In the genomic region with DNA sequence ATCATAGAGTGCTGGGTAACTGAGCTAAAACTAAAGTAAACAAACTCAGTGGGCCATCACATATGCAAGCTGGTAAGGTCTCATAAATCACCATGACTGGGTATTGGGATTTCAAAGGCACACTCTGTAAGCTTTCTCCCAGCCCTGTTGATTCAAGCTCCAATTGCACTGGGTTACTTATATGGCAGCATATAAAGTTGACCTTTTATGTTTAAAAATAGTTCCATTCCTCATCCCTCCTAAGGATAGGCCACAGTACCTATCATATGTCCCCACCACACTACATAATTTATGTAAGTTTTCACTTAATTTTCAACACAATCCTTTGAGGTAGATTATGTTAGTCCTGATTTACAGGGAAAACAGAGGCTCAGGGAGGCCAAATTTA, we compare ENCODE assay signal across 11 cellular contexts.
A peak's percentile ranks its signal among the peaks of the same experiment; 100 is the strongest.
DNase-seq lines count a peak whose midpoint lies in the region; ATAC-seq and TF ChIP-seq lines count a peak whose summit lies in the region.
"Had no signal": no experiment of that assay in that cellular context is flagged by ENCODE, and none has a peak within 500 bp of the region (broad histone marks: within the 10 kb centered on the region; RNA-seq: fewer than 3 reads in every experiment).

No MANE protein-coding gene starts in this region.

- TF ChIP-seq CTCF in PC-3 (conservative IDR thresholded peaks at IDR 0.05; ENCODE audit: low read depth, low read length) (no peak), nephron progenitor cell (IDR thresholded peaks at IDR 0.05) (no peak)

- no peak overlapping the region for H2AFZ ChIP-seq in PC-3 (ENCODE audit: low read length)

- intact Hi-C loops in PC-3 (cut with micrococcal nuclease) = no loop called here

- H3K36me3 Mint-ChIP-seq in nephron progenitor cell (ENCODE audit: low read depth) = peaks cover 71% of the 10 kb centered on the region

- H3K4me3 Mint-ChIP-seq in nephron progenitor cell = peak overlapping the region; percentile 65
- H3K4me3 Mint-ChIP-seq: activated B cell treated with CpG ODN at 0.5 μM for 24 hours had no signal

- peak; percentile 62 for ATAC-seq in PC-3
- no peak for ATAC-seq in HG02840 (IDR thresholded peaks at IDR 0.05; ENCODE audit: low FRiP score, unreplicated experiment)
- ATAC-seq in HG03342 (IDR thresholded peaks at IDR 0.05; ENCODE audit: unreplicated experiment) = no peak

- peaks cover 66% of the 10 kb centered on the region for H3K4me1 Mint-ChIP-seq in nephron progenitor cell

- H3K79me2 ChIP-seq in PC-3 (ENCODE audit: low read length) = no peaks in the 10 kb centered on the region

- no peaks in the 10 kb centered on the region for H3K9me2 ChIP-seq in PC-3 (replicated peaks; ENCODE audit: low read length)

- no TSS peak for BruUV-seq in PC-3 (replicated peaks; lab: Mats Ljungman, UMichigan)

- CTCF ChIA-PET in PC-3 (lab: Charles Lee) = no interaction called here

- H3K9me3 Mint-ChIP-seq in nephron progenitor cell = peaks cover 32% of the 10 kb centered on the region
- H3K9me3 Mint-ChIP-seq: activated B cell treated with CpG ODN at 0.5 μM for 24 hours had no signal

- no peaks in the 10 kb centered on the region for H3K27me3 Mint-ChIP-seq in nephron progenitor cell (ENCODE audit: low read depth, poor library complexity)
- H3K27me3 Mint-ChIP-seq: activated B cell treated with CpG ODN at 0.5 μM for 24 hours had no signal

- no peaks in the 10 kb centered on the region for H3K9me3 ChIP-seq in PC-3 (ENCODE audit: low read length)

- no peak overlapping the region for H3K9ac ChIP-seq in PC-3 (ENCODE audit: low read length)

- DNase-seq in DMS153 treated with DMSO at 0.1 percent for 48 hours (lab: John Stamatoyannopoulos, UW; ENCODE audit: unreplicated experiment) = peak; percentile 80
- DNase-seq in NCI-H1417 (lab: John Stamatoyannopoulos, UW) = peak in 2 of 3 experiments; percentile 92 to 97
- peak; percentile 5 for DNase-seq in PC-3
- DNase-seq in nephron progenitor cell = no peak
- DNase-seq in NOMO-1 (lab: John Stamatoyannopoulos, UW; ENCODE audit: unreplicated experiment in 2 of 2) = no peak
- DNase-seq in SW480 (ENCODE audit: low spot score) = no peak
- DNase-seq: activated B cell treated with CpG ODN at 0.5 μM for 24 hours; activated naive CD4-positive, alpha-beta T cell had no signal

- peak overlapping the region; percentile 98 for H3K27ac Mint-ChIP-seq in nephron progenitor cell
- H3K27ac Mint-ChIP-seq: activated B cell treated with CpG ODN at 0.5 μM for 24 hours had no signal

- 0 out of 2 replicates have a peak, but pooled peaks cover 3% of the 10 kb centered on the region for H4K20me1 ChIP-seq in PC-3 (ENCODE audit: low read length)

- H3K4me1 ChIP-seq in PC-3 (ENCODE audit: insufficient read depth, low read length) = peaks cover 22% of the 10 kb centered on the region

- POLR2A ChIA-PET in PC-3 (lab: Charles Lee; ENCODE audit: unreplicated experiment) = no interaction called here

- peak overlapping the region; percentile 71 for H3K27ac ChIP-seq in PC-3 (ENCODE audit: low read length)
- H3K27ac ChIP-seq: C4-2B had no signal

- no peaks in the 10 kb centered on the region for H3F3A ChIP-seq in PC-3 (ENCODE audit: low read length, unreplicated experiment)

- H3K4me3 ChIP-seq in PC-3 (ENCODE audit: low read length) = no peak overlapping the region

- H3K27me3 ChIP-seq in PC-3 (ENCODE audit: low read length) = no peaks in the 10 kb centered on the region

- H3K36me3 ChIP-seq in PC-3 (ENCODE audit: low read depth, low read length) = no peaks in the 10 kb centered on the region

- H3K4me2 ChIP-seq in PC-3 (ENCODE audit: low read length) = 0 out of 2 replicates have a peak overlapping the region, but pooled peaks have one; percentile 56

Comparison
In these comparisons a context has a peak if more than half of its experiments do, and no peak if none do; other contexts are left out.
1. DNase-seq: peak in DMS153 treated with DMSO at 0.1 percent for 48 hours (single experiment), NCI-H1417 (2 of 3) and PC-3 (single experiment); none in nephron progenitor cell (single experiment), NOMO-1 (0 of 2) and SW480 (single experiment).